Comparison of ENCODE assay signal across 8 cellular contexts in genomic region chr19:56367829-56368711, GRCh38. TPM values are rescaled to one million over a fixed set of nuclear protein-coding genes. Genes with fewer than 3 reads are reported as not detected.
A peak's percentile ranks its signal among the peaks of the same experiment; 100 is the strongest.
DNase-seq lines count a peak whose midpoint lies in the region; ATAC-seq lines count a peak whose summit lies in the region.

No MANE protein-coding gene starts in this region.

- H3K4me1 ChIP-seq in HUES48 (ENCODE audit: control insufficient read depth, insufficient read depth, low read length) (peaks cover 5% of the 10 kb centered on the region; the same call in 1 of the 2 replicates), SJSA1 (replicated peaks) (no peaks in the 10 kb centered on the region), neuron (ENCODE audit: insufficient read depth, low read length) (no peaks in the 10 kb centered on the region)

- H3K27ac ChIP-seq in HUES48 (ENCODE audit: low read depth, low read length) (peak overlapping the region; percentile 89), SJSA1 (no peak overlapping the region)

- H3K4me3 Mint-ChIP-seq in activated naive CD4-positive, alpha-beta T cell treated with anti-CD3 and anti-CD28 coated beads, Interleukin-2, amount 50 U/mL, for 24 hours, result peak overlapping the region; percentile 94
- H3K4me3 Mint-ChIP-seq in stimulated activated naive CD8-positive, alpha-beta T cell treated with anti-CD3 and anti-CD28 coated beads, Interleukin-15, Interleukin-2, amounts not matched to agents 100 ng/mL and 50 ng/mL, for 24 hours, result peak overlapping the region; percentile 89

- H3K4me3 ChIP-seq in HUES48 (ENCODE audit: low read depth, low read length) (peak overlapping the region; percentile 88), SJSA1 (peak overlapping the region; percentile 30), neuron (ENCODE audit: low read length) (peak overlapping the region; percentile 48)

- peak overlapping the region; percentile 81 for H3K9ac ChIP-seq in HUES48 (ENCODE audit: low read depth, low read length)

- peaks cover 41% of the 10 kb centered on the region for H3K36me3 ChIP-seq in HUES48 (ENCODE audit: control insufficient read depth, insufficient read depth, low read length)
- H3K36me3 ChIP-seq in SJSA1, result no peaks in the 10 kb centered on the region
- peaks cover 9% of the 10 kb centered on the region for H3K36me3 ChIP-seq in neuron (ENCODE audit: insufficient read depth, low read length)

- H3K36me3 Mint-ChIP-seq in activated naive CD4-positive, alpha-beta T cell treated with anti-CD3 and anti-CD28 coated beads, Interleukin-2, amount 50 U/mL, for 24 hours, result peaks cover 32% of the 10 kb centered on the region
- peaks cover 58% of the 10 kb centered on the region for H3K36me3 Mint-ChIP-seq in stimulated activated naive CD8-positive, alpha-beta T cell treated with anti-CD3 and anti-CD28 coated beads, Interleukin-15, Interleukin-2, amounts not matched to agents 100 ng/mL and 50 ng/mL, for 24 hours (ENCODE audit: low read depth)

- peak; percentile 91 for ATAC-seq in GM18502 (IDR thresholded peaks at IDR 0.05; ENCODE audit: poor library complexity, unreplicated experiment)
- ATAC-seq in GM19463 (IDR thresholded peaks at IDR 0.05; ENCODE audit: unreplicated experiment), result no peak

- peaks cover 23% of the 10 kb centered on the region for H3K9me3 Mint-ChIP-seq in activated naive CD4-positive, alpha-beta T cell treated with anti-CD3 and anti-CD28 coated beads, Interleukin-2, amount 50 U/mL, for 24 hours
- peaks cover 59% of the 10 kb centered on the region for H3K9me3 Mint-ChIP-seq in stimulated activated naive CD8-positive, alpha-beta T cell treated with anti-CD3 and anti-CD28 coated beads, Interleukin-15, Interleukin-2, amounts not matched to agents 100 ng/mL and 50 ng/mL, for 24 hours

- H3K27me3 Mint-ChIP-seq in activated naive CD4-positive, alpha-beta T cell treated with anti-CD3 and anti-CD28 coated beads, Interleukin-2, amount 50 U/mL, for 24 hours, result no peaks in the 10 kb centered on the region
- H3K27me3 Mint-ChIP-seq in stimulated activated naive CD8-positive, alpha-beta T cell treated with anti-CD3 and anti-CD28 coated beads, Interleukin-15, Interleukin-2, amounts not matched to agents 100 ng/mL and 50 ng/mL, for 24 hours, result no peaks in the 10 kb centered on the region

- H3K9me3 ChIP-seq in HUES48 (ENCODE audit: control insufficient read depth, insufficient read depth, low read length) (peaks cover 11% of the 10 kb centered on the region; the same call in 1 of the 2 replicates), SJSA1 (replicated peaks) (peaks cover 25% of the 10 kb centered on the region), neuron (ENCODE audit: low read length) (peaks cover 9% of the 10 kb centered on the region)

- H3K4me1 Mint-ChIP-seq in activated naive CD4-positive, alpha-beta T cell treated with anti-CD3 and anti-CD28 coated beads, Interleukin-2, amount 50 U/mL, for 24 hours, result peaks cover 26% of the 10 kb centered on the region
- peaks cover 24% of the 10 kb centered on the region for H3K4me1 Mint-ChIP-seq in stimulated activated naive CD8-positive, alpha-beta T cell treated with anti-CD3 and anti-CD28 coated beads, Interleukin-15, Interleukin-2, amounts not matched to agents 100 ng/mL and 50 ng/mL, for 24 hours (ENCODE audit: low read depth)

- H3K27me3 ChIP-seq in HUES48 (ENCODE audit: control insufficient read depth, insufficient read depth, low read length) (no peaks in the 10 kb centered on the region), SJSA1 (replicated peaks) (no peaks in the 10 kb centered on the region), neuron (ENCODE audit: insufficient read depth, low read length) (no peaks in the 10 kb centered on the region)

- H2AFZ ChIP-seq in neuron (ENCODE audit: low read depth, low read length), result peak overlapping the region; percentile 31

- DNase-seq in SJSA1 (ENCODE audit: low read depth in 1 of 2, low spot score in 2 of 2), result peak; percentile 26 to 44
- DNase-seq in germinal center (ENCODE audit: low spot score), result peak; percentile 90

- H3K27ac Mint-ChIP-seq in activated naive CD4-positive, alpha-beta T cell treated with anti-CD3 and anti-CD28 coated beads, Interleukin-2, amount 50 U/mL, for 24 hours, result peak overlapping the region; percentile 88
- peak overlapping the region; percentile 88 for H3K27ac Mint-ChIP-seq in stimulated activated naive CD8-positive, alpha-beta T cell treated with anti-CD3 and anti-CD28 coated beads, Interleukin-15, Interleukin-2, amounts not matched to agents 100 ng/mL and 50 ng/mL, for 24 hours

RNA-seq across cellular contexts. Expression of gene ZNF582, which starts 25.3 kb away (rescaled TPM):
- total RNA-seq in SJSA1 (2014; rRNA removed; shearing (Covaris generic)), result 0.87 TPM in 1 of 2 replicates, not detected in the other

RNA-seq across cellular contexts. Expression of gene ZNF583, which starts 36.1 kb away (rescaled TPM):
- 1.9 and 14.0 TPM in 2 replicates for total RNA-seq in SJSA1 (2014; rRNA removed; shearing (Covaris generic))

RNA-seq across cellular contexts. Expression of gene ZSCAN5A, which starts 53.4 kb away (rescaled TPM):
- 9.7 TPM in 1 of 2 replicates, not detected in the other for total RNA-seq in SJSA1 (2014; rRNA removed; shearing (Covaris generic))

Comparison
In these comparisons a context has a peak if more than half of its experiments do, and no peak if none do; other contexts are left out.
1. H3K4me3 ChIP-seq: peak in every context shown above with its lines; median percentile 88 in HUES48; 48 in neuron; 30 in SJSA1.